1 cellular context compared by ENCODE assay signal in genomic region chr6:42940493-42941045, GRCh38.
A peak's percentile ranks its signal among the peaks of the same experiment; 100 is the strongest.
TF ChIP-seq lines count a peak whose summit lies in the region.

No MANE protein-coding gene starts in this region.

TF ChIP-seq in HepG2, 621 proteins besides CTCF, POLR2A, EP300 and RAD21:
- TF ChIP-seq SRF (IDR thresholded peaks at IDR 0.05; ENCODE audit: low read depth, low read length): no peak
- TF ChIP-seq, protein P1, sequence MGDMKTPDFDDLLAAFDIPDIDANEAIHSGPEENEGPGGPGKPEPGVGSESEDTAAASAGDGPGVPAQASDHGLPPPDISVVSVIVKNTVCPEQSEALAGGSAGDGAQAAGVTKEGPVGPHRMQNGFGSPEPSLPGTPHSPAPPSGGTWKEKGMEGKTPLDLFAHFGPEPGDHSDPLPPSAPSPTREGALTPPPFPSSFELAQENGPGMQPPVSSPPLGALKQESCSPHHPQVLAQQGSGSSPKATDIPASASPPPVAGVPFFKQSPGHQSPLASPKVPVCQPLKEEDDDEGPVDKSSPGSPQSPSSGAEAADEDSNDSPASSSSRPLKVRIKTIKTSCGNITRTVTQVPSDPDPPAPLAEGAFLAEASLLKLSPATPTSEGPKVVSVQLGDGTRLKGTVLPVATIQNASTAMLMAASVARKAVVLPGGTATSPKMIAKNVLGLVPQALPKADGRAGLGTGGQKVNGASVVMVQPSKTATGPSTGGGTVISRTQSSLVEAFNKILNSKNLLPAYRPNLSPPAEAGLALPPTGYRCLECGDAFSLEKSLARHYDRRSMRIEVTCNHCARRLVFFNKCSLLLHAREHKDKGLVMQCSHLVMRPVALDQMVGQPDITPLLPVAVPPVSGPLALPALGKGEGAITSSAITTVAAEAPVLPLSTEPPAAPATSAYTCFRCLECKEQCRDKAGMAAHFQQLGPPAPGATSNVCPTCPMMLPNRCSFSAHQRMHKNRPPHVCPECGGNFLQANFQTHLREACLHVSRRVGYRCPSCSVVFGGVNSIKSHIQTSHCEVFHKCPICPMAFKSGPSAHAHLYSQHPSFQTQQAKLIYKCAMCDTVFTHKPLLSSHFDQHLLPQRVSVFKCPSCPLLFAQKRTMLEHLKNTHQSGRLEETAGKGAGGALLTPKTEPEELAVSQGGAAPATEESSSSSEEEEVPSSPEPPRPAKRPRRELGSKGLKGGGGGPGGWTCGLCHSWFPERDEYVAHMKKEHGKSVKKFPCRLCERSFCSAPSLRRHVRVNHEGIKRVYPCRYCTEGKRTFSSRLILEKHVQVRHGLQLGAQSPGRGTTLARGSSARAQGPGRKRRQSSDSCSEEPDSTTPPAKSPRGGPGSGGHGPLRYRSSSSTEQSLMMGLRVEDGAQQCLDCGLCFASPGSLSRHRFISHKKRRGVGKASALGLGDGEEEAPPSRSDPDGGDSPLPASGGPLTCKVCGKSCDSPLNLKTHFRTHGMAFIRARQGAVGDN (CRISPR knock-in tag; IDR thresholded peaks at IDR 0.05): 0 out of 2 replicates have a peak, but pooled peaks have one; percentile 23
- TF ChIP-seq ZMYM4 (CRISPR knock-in tag; IDR thresholded peaks at IDR 0.05): no peak
- TF ChIP-seq, protein P2, sequence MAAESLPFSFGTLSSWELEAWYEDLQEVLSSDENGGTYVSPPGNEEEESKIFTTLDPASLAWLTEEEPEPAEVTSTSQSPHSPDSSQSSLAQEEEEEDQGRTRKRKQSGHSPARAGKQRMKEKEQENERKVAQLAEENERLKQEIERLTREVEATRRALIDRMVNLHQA (CRISPR knock-in tag; IDR thresholded peaks at IDR 0.05): no peak
- TF ChIP-seq, protein P3, sequence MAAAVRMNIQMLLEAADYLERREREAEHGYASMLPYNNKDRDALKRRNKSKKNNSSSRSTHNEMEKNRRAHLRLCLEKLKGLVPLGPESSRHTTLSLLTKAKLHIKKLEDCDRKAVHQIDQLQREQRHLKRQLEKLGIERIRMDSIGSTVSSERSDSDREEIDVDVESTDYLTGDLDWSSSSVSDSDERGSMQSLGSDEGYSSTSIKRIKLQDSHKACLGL (CRISPR knock-in tag; IDR thresholded peaks at IDR 0.05): 0 out of 2 replicates have a peak, but pooled peaks have one; percentile 36
- TF ChIP-seq TCF12 (IDR thresholded peaks at IDR 0.05): no peak
- 0 out of 2 replicates have a peak, but pooled peaks have one; percentile 35 for TF ChIP-seq TCF12 (CRISPR knock-in tag; IDR thresholded peaks at IDR 0.05)
- TF ChIP-seq BRCA1 (CRISPR knock-in tag; IDR thresholded peaks at IDR 0.05): no peak
- TF ChIP-seq ETV6 (CRISPR knock-in tag; conservative IDR thresholded peaks at IDR 0.05): no peak
- TF ChIP-seq KLF15 (CRISPR knock-in tag; IDR thresholded peaks at IDR 0.05; ENCODE audit: borderline replicate concordance): no peak
- TF ChIP-seq ZNF432 (CRISPR knock-in tag; IDR thresholded peaks at IDR 0.05; ENCODE audit: borderline replicate concordance): no peak
- TF ChIP-seq ZUFSP (CRISPR knock-in tag; IDR thresholded peaks at IDR 0.05; ENCODE audit: borderline replicate concordance): no peak
- no peak for TF ChIP-seq EZH2 (conservative IDR thresholded peaks at IDR 0.05; ENCODE audit: low read depth, low read length)
- no peak for TF ChIP-seq ATRX (CRISPR knock-in tag; IDR thresholded peaks at IDR 0.05; ENCODE audit: borderline replicate concordance)
- no peak for TF ChIP-seq THYN1 (CRISPR knock-in tag; IDR thresholded peaks at IDR 0.05; ENCODE audit: borderline replicate concordance, low read depth)
- no peak for TF ChIP-seq ZNF703 (CRISPR knock-in tag; IDR thresholded peaks at IDR 0.05; ENCODE audit: borderline replicate concordance)
- TF ChIP-seq ZBTB7B (CRISPR knock-in tag; IDR thresholded peaks at IDR 0.05): no peak
- TF ChIP-seq HNF4A (CRISPR knock-in tag; IDR thresholded peaks at IDR 0.05): no peak
- no peak for TF ChIP-seq NR2F2 (IDR thresholded peaks at IDR 0.05; ENCODE audit: borderline replicate concordance, low read depth)
- no peak for TF ChIP-seq THAP8 (CRISPR knock-in tag; IDR thresholded peaks at IDR 0.05; ENCODE audit: borderline replicate concordance)
- TF ChIP-seq E2F2 (CRISPR knock-in tag; IDR thresholded peaks at IDR 0.05; ENCODE audit: borderline replicate concordance): no peak
- TF ChIP-seq NRL (CRISPR knock-in tag; IDR thresholded peaks at IDR 0.05; ENCODE audit: borderline replicate concordance): no peak
- no peak for TF ChIP-seq ZNF75D (CRISPR knock-in tag; IDR thresholded peaks at IDR 0.05; ENCODE audit: borderline replicate concordance)
- TF ChIP-seq, protein P4, sequence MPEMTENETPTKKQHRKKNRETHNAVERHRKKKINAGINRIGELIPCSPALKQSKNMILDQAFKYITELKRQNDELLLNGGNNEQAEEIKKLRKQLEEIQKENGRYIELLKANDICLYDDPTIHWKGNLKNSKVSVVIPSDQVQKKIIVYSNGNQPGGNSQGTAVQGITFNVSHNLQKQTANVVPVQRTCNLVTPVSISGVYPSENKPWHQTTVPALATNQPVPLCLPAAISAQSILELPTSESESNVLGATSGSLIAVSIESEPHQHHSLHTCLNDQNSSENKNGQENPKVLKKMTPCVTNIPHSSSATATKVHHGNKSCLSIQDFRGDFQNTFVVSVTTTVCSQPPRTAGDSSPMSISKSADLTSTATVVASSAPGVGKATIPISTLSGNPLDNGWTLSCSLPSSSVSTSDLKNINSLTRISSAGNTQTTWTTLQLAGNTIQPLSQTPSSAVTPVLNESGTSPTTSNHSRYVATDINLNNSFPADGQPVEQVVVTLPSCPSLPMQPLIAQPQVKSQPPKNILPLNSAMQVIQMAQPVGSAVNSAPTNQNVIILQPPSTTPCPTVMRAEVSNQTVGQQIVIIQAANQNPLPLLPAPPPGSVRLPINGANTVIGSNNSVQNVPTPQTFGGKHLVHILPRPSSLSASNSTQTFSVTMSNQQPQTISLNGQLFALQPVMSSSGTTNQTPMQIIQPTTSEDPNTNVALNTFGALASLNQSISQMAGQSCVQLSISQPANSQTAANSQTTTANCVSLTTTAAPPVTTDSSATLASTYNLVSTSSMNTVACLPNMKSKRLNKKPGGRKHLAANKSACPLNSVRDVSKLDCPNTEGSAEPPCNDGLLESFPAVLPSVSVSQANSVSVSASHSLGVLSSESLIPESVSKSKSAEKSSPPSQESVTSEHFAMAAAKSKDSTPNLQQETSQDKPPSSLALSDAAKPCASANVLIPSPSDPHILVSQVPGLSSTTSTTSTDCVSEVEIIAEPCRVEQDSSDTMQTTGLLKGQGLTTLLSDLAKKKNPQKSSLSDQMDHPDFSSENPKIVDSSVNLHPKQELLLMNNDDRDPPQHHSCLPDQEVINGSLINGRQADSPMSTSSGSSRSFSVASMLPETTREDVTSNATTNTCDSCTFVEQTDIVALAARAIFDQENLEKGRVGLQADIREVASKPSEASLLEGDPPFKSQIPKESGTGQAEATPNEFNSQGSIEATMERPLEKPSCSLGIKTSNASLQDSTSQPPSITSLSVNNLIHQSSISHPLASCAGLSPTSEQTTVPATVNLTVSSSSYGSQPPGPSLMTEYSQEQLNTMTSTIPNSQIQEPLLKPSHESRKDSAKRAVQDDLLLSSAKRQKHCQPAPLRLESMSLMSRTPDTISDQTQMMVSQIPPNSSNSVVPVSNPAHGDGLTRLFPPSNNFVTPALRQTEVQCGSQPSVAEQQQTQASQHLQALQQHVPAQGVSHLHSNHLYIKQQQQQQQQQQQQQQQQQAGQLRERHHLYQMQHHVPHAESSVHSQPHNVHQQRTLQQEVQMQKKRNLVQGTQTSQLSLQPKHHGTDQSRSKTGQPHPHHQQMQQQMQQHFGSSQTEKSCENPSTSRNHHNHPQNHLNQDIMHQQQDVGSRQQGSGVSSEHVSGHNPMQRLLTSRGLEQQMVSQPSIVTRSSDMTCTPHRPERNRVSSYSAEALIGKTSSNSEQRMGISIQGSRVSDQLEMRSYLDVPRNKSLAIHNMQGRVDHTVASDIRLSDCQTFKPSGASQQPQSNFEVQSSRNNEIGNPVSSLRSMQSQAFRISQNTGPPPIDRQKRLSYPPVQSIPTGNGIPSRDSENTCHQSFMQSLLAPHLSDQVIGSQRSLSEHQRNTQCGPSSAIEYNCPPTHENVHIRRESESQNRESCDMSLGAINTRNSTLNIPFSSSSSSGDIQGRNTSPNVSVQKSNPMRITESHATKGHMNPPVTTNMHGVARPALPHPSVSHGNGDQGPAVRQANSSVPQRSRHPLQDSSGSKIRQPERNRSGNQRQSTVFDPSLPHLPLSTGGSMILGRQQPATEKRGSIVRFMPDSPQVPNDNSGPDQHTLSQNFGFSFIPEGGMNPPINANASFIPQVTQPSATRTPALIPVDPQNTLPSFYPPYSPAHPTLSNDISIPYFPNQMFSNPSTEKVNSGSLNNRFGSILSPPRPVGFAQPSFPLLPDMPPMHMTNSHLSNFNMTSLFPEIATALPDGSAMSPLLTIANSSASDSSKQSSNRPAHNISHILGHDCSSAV (CRISPR knock-in tag; IDR thresholded peaks at IDR 0.05; ENCODE audit: borderline replicate concordance): no peak
- no peak for TF ChIP-seq SNRNP70 (IDR thresholded peaks at IDR 0.05; ENCODE audit: low read depth, low read length)
